In the genomic region with DNA sequence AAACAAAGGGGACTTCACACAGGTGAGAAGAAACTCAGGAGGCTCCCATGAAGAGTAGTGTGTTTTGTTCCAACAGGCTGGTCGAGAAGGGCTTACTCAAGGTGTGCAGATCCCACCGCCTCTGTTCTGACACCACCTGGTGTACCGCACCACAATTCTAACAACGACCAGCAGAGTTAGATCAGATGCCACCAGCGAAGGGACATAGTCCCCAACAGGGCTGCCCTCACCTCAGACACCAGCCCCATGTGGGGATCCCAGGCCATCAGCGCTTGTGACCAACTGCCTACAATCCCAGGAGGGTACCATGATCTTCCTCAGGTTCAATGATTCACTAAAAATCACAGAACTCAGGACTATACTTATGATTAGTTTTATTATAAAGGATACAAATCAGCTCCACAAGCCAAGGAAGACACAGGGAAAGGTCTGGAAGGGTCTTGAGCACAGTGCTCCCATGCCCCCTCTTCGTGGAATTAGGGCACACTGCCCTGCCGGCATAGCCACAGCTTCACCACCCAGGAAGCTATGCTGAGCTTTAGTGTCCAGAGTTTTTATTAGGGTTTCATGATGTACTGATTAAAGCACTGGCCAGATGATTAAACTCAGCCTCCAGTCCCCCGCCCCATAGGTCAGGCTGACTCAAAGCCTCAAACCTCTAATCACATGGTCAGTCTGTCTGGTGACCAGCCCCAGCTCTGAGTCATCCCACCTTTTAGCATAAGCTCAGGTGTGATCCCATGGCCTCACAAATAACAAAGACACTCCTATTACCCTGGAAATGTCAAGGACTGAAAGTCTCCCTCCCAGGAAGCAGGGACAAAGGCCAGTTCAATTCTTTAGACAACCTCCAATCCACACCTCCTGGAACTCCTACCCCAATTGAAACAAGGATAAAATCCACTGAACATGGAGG, we compare ENCODE assay signal across 21 cellular contexts. TPM values are rescaled to one million over a fixed set of nuclear protein-coding genes. Genes with fewer than 3 reads are reported as not detected.
DNase-seq lines count a peak whose midpoint lies in the region; ATAC-seq, FAIRE-seq and TF ChIP-seq lines count a peak whose summit lies in the region.
"Had no signal": no experiment of that assay in that cellular context is flagged by ENCODE, and none has a peak within 500 bp of the region (broad histone marks: within the 10 kb centered on the region; RNA-seq: fewer than 3 reads in every experiment).

No MANE protein-coding gene starts in this region.

- H3K79me2 ChIP-seq in GM12878 (ENCODE audit: control insufficient read depth, insufficient read depth, low read length) = no peaks in the 10 kb centered on the region

- H4K91ac ChIP-seq in IMR-90 (ENCODE audit: insufficient read depth, low read depth, low read length) = no peak overlapping the region

- no peak for TF ChIP-seq EP300 in GM12878 (IDR thresholded peaks at IDR 0.05; ENCODE audit: borderline replicate concordance in 1 of 2, control insufficient read depth in 1 of 2, low read depth in 2 of 2, low read length in 2 of 2)

- H3K36me3 Mint-ChIP-seq in activated CD4-positive, alpha-beta memory T cell treated with anti-CD3 and anti-CD28 coated beads for 36 hours = peaks cover 58% of the 10 kb centered on the region

- no peak for TF ChIP-seq CTCF in IMR-90 (conservative IDR thresholded peaks at IDR 0.05; ENCODE audit: low read depth, low read length)
- TF ChIP-seq CTCF in GM12878 (IDR thresholded peaks at IDR 0.05 in 2 of 3, conservative IDR thresholded peaks at IDR 0.05 in 1 of 3; ENCODE audit: control insufficient read depth in 2 of 3, extremely low read depth in 1 of 3, insufficient read depth in 1 of 3, low read depth in 3 of 3, low read length in 3 of 3) = no peak
- no peak for TF ChIP-seq CTCF in gastrocnemius medialis (IDR thresholded peaks at IDR 0.05 in 4 of 5, conservative IDR thresholded peaks at IDR 0.05 in 1 of 5)

- H2AFZ ChIP-seq in IMR-90 (replicated peaks; ENCODE audit: low read length, poor library complexity) (no peak overlapping the region), GM12878 (ENCODE audit: control insufficient read depth, low read depth, low read length) (no peak overlapping the region)

- no peak overlapping the region for H3K4me3 Mint-ChIP-seq in activated CD4-positive, alpha-beta memory T cell treated with anti-CD3 and anti-CD28 coated beads for 36 hours
- H3K4me3 Mint-ChIP-seq: activated naive CD8-positive, alpha-beta T cell treated with anti-CD3 and anti-CD28 coated beads, Interleukin-2, amount 50 U/mL, for 24 hours; activated T-cell treated with anti-CD3 and anti-CD28 coated beads, Interleukin-2, amount 50 U/mL, for 24 hours; effector memory CD8-positive, alpha-beta T cell; type B pancreatic cell had no signal

- H2BK120ac ChIP-seq in IMR-90 (ENCODE audit: low read depth, low read length) = no peak overlapping the region

- no peaks in the 10 kb centered on the region for H3K4me1 Mint-ChIP-seq in activated CD4-positive, alpha-beta memory T cell treated with anti-CD3 and anti-CD28 coated beads for 36 hours (ENCODE audit: low read depth)

- peaks cover 3% of the 10 kb centered on the region for H3K9me1 ChIP-seq in IMR-90 (ENCODE audit: insufficient read depth, low read length)

- H3K4ac ChIP-seq in IMR-90 (ENCODE audit: low read depth, low read length) = no peak overlapping the region

- ATAC-seq in IMR-90 (ENCODE audit: low read depth) = no peak
- ATAC-seq in GM12878 = peak; percentile 11; the same call in 2 of the 3 replicates
- ATAC-seq in GM21423 (IDR thresholded peaks at IDR 0.05; ENCODE audit: unreplicated experiment) = no peak
- no peak for ATAC-seq in gastrocnemius medialis
- ATAC-seq: activated naive CD8-positive, alpha-beta T cell treated with anti-CD3 and anti-CD28 coated beads, Interleukin-2, amount 50 U/mL, for 24 hours; effector memory CD8-positive, alpha-beta T cell; left ventricle myocardium superior had no signal

- H2AK5ac ChIP-seq in IMR-90 (ENCODE audit: low read depth, low read length) = no peak overlapping the region

- no peak overlapping the region for H2AK9ac ChIP-seq in IMR-90 (replicated peaks; ENCODE audit: low read depth, low read length, poor library complexity)

- SMC1A ChIA-PET in GM12878 (lab: Charles Lee; ENCODE audit: uncharacterized antibody, unreplicated experiment) = no interaction called here

- H3K36me3 ChIP-seq in IMR-90 (ENCODE audit: control insufficient read depth, insufficient read depth, low read length) (peaks cover 36% of the 10 kb centered on the region), GM12878 (ENCODE audit: control insufficient read depth in 2 of 2, insufficient read depth in 2 of 2, low read length in 1 of 2) (peaks cover 27 to 38% of the 10 kb centered on the region in 2 experiments), gastrocnemius medialis (peaks cover 0 to 53% of the 10 kb centered on the region in 2 donors)

- no peak overlapping the region for H2BK15ac ChIP-seq in IMR-90 (ENCODE audit: low read depth, low read length)

- no peaks in the 10 kb centered on the region for H3K27me3 Mint-ChIP-seq in activated CD4-positive, alpha-beta memory T cell treated with anti-CD3 and anti-CD28 coated beads for 36 hours
- H3K27me3 Mint-ChIP-seq: activated naive CD8-positive, alpha-beta T cell treated with anti-CD3 and anti-CD28 coated beads, Interleukin-2, amount 50 U/mL, for 24 hours; activated T-cell treated with anti-CD3 and anti-CD28 coated beads, Interleukin-2, amount 50 U/mL, for 24 hours; effector memory CD8-positive, alpha-beta T cell; naive B cell; progenitor cell of endocrine pancreas; type B pancreatic cell had no signal

- no peak overlapping the region for H3K4me2 ChIP-seq in IMR-90 (ENCODE audit: low read depth, low read length)
- no peak overlapping the region for H3K4me2 ChIP-seq in GM12878 (ENCODE audit: control insufficient read depth, insufficient read depth)
- H3K4me2 ChIP-seq: BLaER1 treated with 17β-estradiol and CSF1 and Interleukin-3, amounts not matched to agents 10 nM and 100 nM had no signal

- no peak for FAIRE-seq in GM12892 (lab: Jason Lieb, UNC)
- no peak for FAIRE-seq in GM12878 (lab: Jason Lieb, UNC)

- DNase-seq in GM12892 (ENCODE audit: insufficient read length) (no peak), IMR-90 (peak; percentile 12), GM12878 (ENCODE audit: low read depth, low spot score) (no peak), mucosa of gallbladder (ENCODE audit: low spot score) (peak; percentile 69), iPS-NIHi7 (ENCODE audit: extremely low spot score) (no peak), gastrocnemius medialis (no peak)
- DNase-seq in activated CD4-positive, alpha-beta memory T cell treated with anti-CD3 and anti-CD28 coated beads for 36 hours = no peak
- DNase-seq: activated CD4-positive, alpha-beta T cell treated with anti-CD3 and anti-CD28 coated beads for 4 hours; activated naive CD8-positive, alpha-beta T cell treated with anti-CD3 and anti-CD28 coated beads, Interleukin-2, amount 50 U/mL, for 24 hours; activated T-cell treated with anti-CD3 and anti-CD28 coated beads, Interleukin-2, amount 50 U/mL, for 24 hours; caudate nucleus; effector memory CD8-positive, alpha-beta T cell; left ventricle myocardium superior; naive B cell; NCI-H446 treated with DMSO at 0.1 percent for 48 hours; spleen had no signal

- RAD21 ChIA-PET in GM12878 (lab: Charles Lee; ENCODE audit: unreplicated experiment) = no interaction called here

- TSS peak; percentile 36 for BruUV-seq in IMR-90 (replicated peaks; lab: Mats Ljungman, UMichigan)
- BruUV-seq in GM12878 (replicated peaks; lab: Mats Ljungman, UMichigan) = TSS peak; percentile 43

- 100% methylated on average over 1 of the region's 9 CpGs; no CpG with 5 or more reads in 1 of the 2 experiments for WGBS in IMR-90 (ENCODE audit: extremely low coverage in 2 of 2, insufficient read length in 1 of 2), 2 experiments
- 98% methylated on average over 9 of the region's 9 CpGs for WGBS in GM12878 (ENCODE audit: insufficient coverage, insufficient replicate concordance, low lambda C conversion rate, missing lambda C conversion rate)

- 0 out of 4 replicates have a peak, but pooled peaks cover 0 to 5% of the 10 kb centered on the region in 2 experiments for H3K79me1 ChIP-seq in IMR-90 (ENCODE audit: low read depth in 1 of 2, low read length in 2 of 2)

- H3K4me1 ChIP-seq in IMR-90 (ENCODE audit: control insufficient read depth, insufficient read depth, low read length) (no peaks in the 10 kb centered on the region), GM12878 (ENCODE audit: control insufficient read depth, insufficient read depth, low read length) (peaks cover 6% of the 10 kb centered on the region), gastrocnemius medialis (no peaks in the 10 kb centered on the region)
- H3K4me1 ChIP-seq: SJSA1 had no signal

- H3K27ac ChIP-seq in IMR-90 (ENCODE audit: insufficient read depth, low read length) (no peak overlapping the region), GM12878 (ENCODE audit: control insufficient read depth, insufficient read depth) (no peak overlapping the region; the same call in 1 of the 2 replicates), gastrocnemius medialis (no peak overlapping the region)
- H3K27ac ChIP-seq: BLaER1 treated with 17β-estradiol and CSF1 and Interleukin-3, amounts not matched to agents 10 nM and 100 nM; SJSA1 had no signal

- H2BK5ac ChIP-seq in IMR-90 (ENCODE audit: low read depth, low read length, poor library complexity, severe bottlenecking) = no peak overlapping the region

- H4K20me1 ChIP-seq in IMR-90 (ENCODE audit: insufficient read depth, low read length) (no peaks in the 10 kb centered on the region), GM12878 (ENCODE audit: control insufficient read depth, insufficient read depth) (no peaks in the 10 kb centered on the region)

- intact Hi-C loops in IMR-90 (cut with micrococcal nuclease) = no loop called here
- intact Hi-C loops in GM12878 (cut with micrococcal nuclease; ENCODE audit: unreplicated experiment) = no loop called here
- intact Hi-C loops in activated CD4-positive, alpha-beta memory T cell treated with anti-CD3 and anti-CD28 coated beads for 36 hours (cut with micrococcal nuclease) = no loop called here
- intact Hi-C loops in gastrocnemius medialis (cut with DNase I; ENCODE audit: low total_unique reads) = loop anchor here (5.0 kb wide), 1 partner anchor 36 kb away; no protein-coding TSS in a partner anchor

- POLR2A ChIA-PET in IMR-90 (lab: Charles Lee; ENCODE audit: unreplicated experiment) (no interaction called here), GM12878 (lab: Charles Lee) (no interaction called here)
- POLR2A ChIA-PET in activated CD4-positive, alpha-beta memory T cell treated with anti-CD3 and anti-CD28 coated beads for 36 hours (lab: Charles Lee) = interaction anchor here (0.6 kb wide), 1 partner anchor 9 kb away, joined by 4 read pairs; no protein-coding TSS in a partner anchor

- no peak overlapping the region for H2BK20ac ChIP-seq in IMR-90 (ENCODE audit: low read depth, low read length)

- no peak overlapping the region for H3K56ac ChIP-seq in IMR-90 (ENCODE audit: extremely low read depth, insufficient read depth, low read length)

- H3K9me3 Mint-ChIP-seq in activated CD4-positive, alpha-beta memory T cell treated with anti-CD3 and anti-CD28 coated beads for 36 hours = peaks cover 17% of the 10 kb centered on the region
- H3K9me3 Mint-ChIP-seq: effector memory CD8-positive, alpha-beta T cell had no signal

- H3K14ac ChIP-seq in IMR-90 (replicated peaks; ENCODE audit: low read depth, low read length) = no peak overlapping the region

- TF ChIP-seq POLR2A in GM12892 (IDR thresholded peaks at IDR 0.05; ENCODE audit: low read depth, low read length) = peak; percentile 18; the same call in 1 of the 2 replicates
- no peak for TF ChIP-seq POLR2A in IMR-90 (IDR thresholded peaks at IDR 0.05; ENCODE audit: low read depth, low read length)
- peak; percentile 60 for TF ChIP-seq POLR2A in GM12878 (IDR thresholded peaks at IDR 0.05; ENCODE audit: low read depth, low read length)
- no peak for TF ChIP-seq POLR2A in gastrocnemius medialis (IDR thresholded peaks at IDR 0.05)

- H3K27me3 ChIP-seq in IMR-90 (ENCODE audit: control insufficient read depth, insufficient read depth, low read length) (no peaks in the 10 kb centered on the region), GM12878 (replicated peaks in 1 of 2; ENCODE audit: control insufficient read depth in 2 of 2, insufficient read depth in 2 of 2, low read length in 1 of 2) (no peaks in the 10 kb centered on the region), gastrocnemius medialis (no peaks in the 10 kb centered on the region)
- H3K27me3 ChIP-seq: BLaER1 treated with 17β-estradiol and CSF1 and Interleukin-3, amounts not matched to agents 10 nM and 100 nM; SJSA1; spleen had no signal

- H3K23ac ChIP-seq in IMR-90 (ENCODE audit: low read depth, low read length) = no peak overlapping the region

- no peak overlapping the region for H3K9ac ChIP-seq in IMR-90 (ENCODE audit: low read depth, low read length)
- no peak overlapping the region for H3K9ac ChIP-seq in GM12878 (ENCODE audit: control insufficient read depth, insufficient read depth, low read length)
- H3K9ac ChIP-seq: BLaER1 treated with 17β-estradiol and CSF1 and Interleukin-3, amounts not matched to agents 10 nM and 100 nM had no signal

- dilution Hi-C loops in IMR-90 (cut with HindIII; ENCODE audit: low sequenced_read_pairs, unreplicated experiment) = no loop called here

- H3K4me3 ChIP-seq in IMR-90 (ENCODE audit: insufficient read depth, low read depth, low read length) (no peak overlapping the region), GM12878 (no peak overlapping the region), gastrocnemius medialis (no peak overlapping the region)
- H3K4me3 ChIP-seq: SJSA1, spleen had no signal

- TF ChIP-seq RAD21 in IMR-90 (IDR thresholded peaks at IDR 0.05; ENCODE audit: low read length) (no peak), GM12878 (IDR thresholded peaks at IDR 0.05; ENCODE audit: insufficient read depth, low read depth, low read length) (no peak)

- H4K8ac ChIP-seq in IMR-90 (ENCODE audit: low read depth in 2 of 2, low read length in 2 of 2) = no peak overlapping the region

- H3K9me3 ChIP-seq in IMR-90 (ENCODE audit: control insufficient read depth, insufficient read depth, low read length) = peaks cover 3% of the 10 kb centered on the region; the same call in 1 of the 2 replicates
- H3K9me3 ChIP-seq in GM12878 (replicated peaks; ENCODE audit: control insufficient read depth, insufficient read depth, low read length) = peaks cover 22% of the 10 kb centered on the region; the same call in 2 of the 3 replicates
- H3K9me3 ChIP-seq in gastrocnemius medialis = no peaks in the 10 kb centered on the region

- H4K5ac ChIP-seq in IMR-90 (ENCODE audit: low read depth, low read length) = no peak overlapping the region

- in situ Hi-C loops in IMR-90 (cut with MboI; ENCODE audit: low sequenced_read_pairs) = no loop called here
- in situ Hi-C loops in GM12878 (cut with MboI) = no loop called here
- in situ Hi-C loops in gastrocnemius medialis (cut with MboI; ENCODE audit: low sequenced_read_pairs in 4 of 4) = no loop called here

- H3K18ac ChIP-seq in IMR-90 (ENCODE audit: low read depth, low read length) = no peak overlapping the region

- CTCF ChIA-PET in IMR-90 (lab: Yijun Ruan, JAX) = interaction anchor here (0.6 kb wide), 1 partner anchor 9 kb away, joined by 6 read pairs; no protein-coding TSS in a partner anchor
- CTCF ChIA-PET in GM12878 (lab: Yijun Ruan, JAX) = interaction anchor here (1.0 to 1.2 kb wide), 2 partner anchors 52 to 68 kb away, joined by 3 to 4 read pairs; no protein-coding TSS in a partner anchor
- CTCF ChIA-PET in activated CD4-positive, alpha-beta memory T cell treated with anti-CD3 and anti-CD28 coated beads for 36 hours (lab: Charles Lee) = interaction anchor here (1.2 kb wide), 1 partner anchor 13 kb away, joined by 3 read pairs; no protein-coding TSS in a partner anchor

- no peak overlapping the region for H3K27ac Mint-ChIP-seq in activated CD4-positive, alpha-beta memory T cell treated with anti-CD3 and anti-CD28 coated beads for 36 hours
- H3K27ac Mint-ChIP-seq: activated naive CD8-positive, alpha-beta T cell treated with anti-CD3 and anti-CD28 coated beads, Interleukin-2, amount 50 U/mL, for 24 hours; activated T-cell treated with anti-CD3 and anti-CD28 coated beads, Interleukin-2, amount 50 U/mL, for 24 hours; effector memory CD8-positive, alpha-beta T cell; progenitor cell of endocrine pancreas; type B pancreatic cell had no signal

RNA-seq across cellular contexts. Expression of a gene that starts 26.0 kb away (rescaled TPM):
- polyA plus RNA-seq in GM12892 (2012; ENCODE audit: missing spikeins) = 44.3 TPM
- total RNA-seq in IMR-90 (2012; rRNA removed) (25.5 and 28.9 TPM in 2 replicates), GM12878 (2014; rRNA removed) (47.3 and 57.2 TPM in 2 replicates), GM12878 (2014; rRNA removed; fragmentation: Illumina TruSeq; extraction: Trizol) (45.1 and 45.5 TPM in 2 replicates), GM12878 (2021) (93.6 and 96.1 TPM in 2 replicates), mucosa of gallbladder (94.4 TPM), gastrocnemius medialis (10 to 100 TPM in 3 of 4 donors, 1 to 10 TPM in 1; 8.5 to 18.2 (median 15.1) TPM)
- polyA plus RNA-seq in IMR-90 (2012; rRNA removed) (27.5 and 29.9 TPM in 2 replicates), GM12878 (2011; rRNA removed) (123 and 138 TPM in 2 replicates), GM12878 (2014; fragmentation: Illumina TruSeq; extraction: Trizol) (93.2 and 95.5 TPM in 2 replicates), GM12878 (2014; fragmentation: Nextera tagmentation; extraction: Ambion mirVana) (10 to 100 TPM; 10.5 to 15.9 TPM), GM12878 (2014; rRNA removed) (58.6 and 59.7 TPM in 2 replicates), GM12878 (2016; fragmentation: Nextera tagmentation; extraction: Ambion mirVana) (10 to 100 TPM; 32.7 to 40.7 TPM)
- polyA plus RNA-seq in IMR-90 (2012; cell fraction: cytosol; rRNA removed) = 8.4 and 14.0 TPM in 2 replicates
- 57.2 and 84.7 TPM in 2 replicates for polyA plus RNA-seq in IMR-90 (2012; cell fraction: nucleus; rRNA removed; ENCODE audit: low replicate concordance)
- 362 and 384 TPM in 2 replicates for total RNA-seq in GM12878 (2013; cell fraction: nucleolus; rRNA removed)
- polyA plus RNA-seq in GM12878 (2011; ENCODE audit: low read depth) = 42.0 TPM
- 72.4 and 86.7 TPM in 2 replicates for polyA plus RNA-seq in GM12878 (2011; cell fraction: cytosol; rRNA removed)
- polyA plus RNA-seq in GM12878 (2011; cell fraction: nucleus; rRNA removed) = 276 and 335 TPM in 2 replicates
- polyA plus RNA-seq in GM12878 (2012) = 61.2 and 68.8 TPM in 2 replicates
- polyA minus RNA-seq in GM12878 (2011; rRNA and poly(A)+ RNA removed) = 75.3 and 98.7 TPM in 2 replicates
- 54.1 and 75.7 TPM in 2 replicates for polyA minus RNA-seq in GM12878 (2011; cell fraction: cytosol; rRNA and poly(A)+ RNA removed)
- 91.8 and 128 TPM in 2 replicates for polyA minus RNA-seq in GM12878 (2011; cell fraction: nucleus; rRNA and poly(A)+ RNA removed)
- 100 to 1,000 TPM; 106 to 126 TPM for total RNA-seq in activated CD4-positive, alpha-beta memory T cell treated with anti-CD3 and anti-CD28 coated beads for 36 hours

RNA-seq across cellular contexts. Expression of a gene that starts 53.9 kb away (rescaled TPM):
- 5.4 TPM for polyA plus RNA-seq in GM12892 (2012; ENCODE audit: missing spikeins)
- total RNA-seq in IMR-90 (2012; rRNA removed) (4.7 and 5.0 TPM in 2 replicates), GM12878 (2014; rRNA removed) (10.6 and 14.5 TPM in 2 replicates), GM12878 (2014; rRNA removed; fragmentation: Illumina TruSeq; extraction: Trizol) (12.7 and 14.9 TPM in 2 replicates), GM12878 (2021) (14.9 and 18.0 TPM in 2 replicates), mucosa of gallbladder (23.0 TPM), gastrocnemius medialis (1 to 10 TPM in 3 of 4 donors, under 1 TPM in 1; 0.53 to 3.0 (median 1.6) TPM)
- polyA plus RNA-seq in IMR-90 (2012; rRNA removed) (2.4 and 3.9 TPM in 2 replicates), GM12878 (2011; rRNA removed) (11.7 and 18.4 TPM in 2 replicates), GM12878 (2014; fragmentation: Illumina TruSeq; extraction: Trizol) (15.5 and 15.9 TPM in 2 replicates), GM12878 (2014; fragmentation: Nextera tagmentation; extraction: Ambion mirVana) (1 to 10 TPM; 2.8 to 4.1 TPM), GM12878 (2014; rRNA removed) (7.0 and 8.5 TPM in 2 replicates), GM12878 (2016; fragmentation: Nextera tagmentation; extraction: Ambion mirVana) (10 to 100 TPM; 11.6 to 12.6 TPM)
- 1.0 and 1.4 TPM in 2 replicates for polyA plus RNA-seq in IMR-90 (2012; cell fraction: cytosol; rRNA removed)
- polyA plus RNA-seq in IMR-90 (2012; cell fraction: nucleus; rRNA removed; ENCODE audit: low replicate concordance) = 17.7 and 19.8 TPM in 2 replicates
- total RNA-seq in GM12878 (2013; cell fraction: nucleolus; rRNA removed) = 66.0 and 74.0 TPM in 2 replicates
- 3.3 TPM for polyA plus RNA-seq in GM12878 (2011; ENCODE audit: low read depth)
- 4.0 and 6.8 TPM in 2 replicates for polyA plus RNA-seq in GM12878 (2011; cell fraction: cytosol; rRNA removed)
- 29.0 and 40.0 TPM in 2 replicates for polyA plus RNA-seq in GM12878 (2011; cell fraction: nucleus; rRNA removed)
- polyA plus RNA-seq in GM12878 (2012) = 5.3 and 6.1 TPM in 2 replicates
- polyA minus RNA-seq in GM12878 (2011; rRNA and poly(A)+ RNA removed) = 9.3 and 11.3 TPM in 2 replicates
- 2.9 and 3.7 TPM in 2 replicates for polyA minus RNA-seq in GM12878 (2011; cell fraction: cytosol; rRNA and poly(A)+ RNA removed)
- polyA minus RNA-seq in GM12878 (2011; cell fraction: nucleus; rRNA and poly(A)+ RNA removed) = 20.1 and 27.9 TPM in 2 replicates
- 10 to 100 TPM; 23.3 to 25.6 TPM for total RNA-seq in activated CD4-positive, alpha-beta memory T cell treated with anti-CD3 and anti-CD28 coated beads for 36 hours

RNA-seq across cellular contexts. Expression of a gene that starts 54.1 kb away (rescaled TPM):
- 1.6 TPM for polyA plus RNA-seq in GM12892 (2012; ENCODE audit: missing spikeins)
- total RNA-seq in IMR-90 (2012; rRNA removed) (0.18 and 0.56 TPM in 2 replicates), GM12878 (2014; rRNA removed) (1.0 and 1.8 TPM in 2 replicates), GM12878 (2014; rRNA removed; fragmentation: Illumina TruSeq; extraction: Trizol) (0.94 and 0.97 TPM in 2 replicates), GM12878 (2021) (2.6 and 3.3 TPM in 2 replicates), mucosa of gallbladder (5.1 TPM), gastrocnemius medialis (under 1 TPM in 1 of 4 donors, not detected in 3; 0.16 TPM)
- polyA plus RNA-seq in IMR-90 (2012; rRNA removed) (1.1 TPM in 2 replicates), GM12878 (2011; rRNA removed) (0.42 and 0.61 TPM in 2 replicates), GM12878 (2014; fragmentation: Illumina TruSeq; extraction: Trizol) (0.34 and 0.86 TPM in 2 replicates), GM12878 (2014; fragmentation: Nextera tagmentation; extraction: Ambion mirVana) (under 1 TPM; 0.24 to 0.79 TPM), GM12878 (2014; rRNA removed) (1.4 and 1.9 TPM in 2 replicates), GM12878 (2016; fragmentation: Nextera tagmentation; extraction: Ambion mirVana) (1 to 10 TPM in 1 of 2 experiments, under 1 TPM in 1; 0.84 to 2.1 TPM)
- polyA plus RNA-seq in IMR-90 (2012; cell fraction: cytosol; rRNA removed) = 0.34 and 0.87 TPM in 2 replicates
- polyA plus RNA-seq in IMR-90 (2012; cell fraction: nucleus; rRNA removed; ENCODE audit: low replicate concordance) = 1.5 and 2.4 TPM in 2 replicates
- 1.7 and 2.0 TPM in 2 replicates for total RNA-seq in GM12878 (2013; cell fraction: nucleolus; rRNA removed)
- 0.24 TPM for polyA plus RNA-seq in GM12878 (2011; ENCODE audit: low read depth)
- polyA plus RNA-seq in GM12878 (2011; cell fraction: cytosol; rRNA removed) = 0.43 and 0.82 TPM in 2 replicates
- polyA plus RNA-seq in GM12878 (2011; cell fraction: nucleus; rRNA removed) = 1.2 and 1.4 TPM in 2 replicates
- polyA plus RNA-seq in GM12878 (2012) = 1.0 and 1.1 TPM in 2 replicates
- 0.66 and 0.67 TPM in 2 replicates for polyA minus RNA-seq in GM12878 (2011; rRNA and poly(A)+ RNA removed)
- polyA minus RNA-seq in GM12878 (2011; cell fraction: cytosol; rRNA and poly(A)+ RNA removed) = not detected in 2 replicates
- 0.36 and 0.67 TPM in 2 replicates for polyA minus RNA-seq in GM12878 (2011; cell fraction: nucleus; rRNA and poly(A)+ RNA removed)
- 1 to 10 TPM; 3.6 to 3.9 TPM for total RNA-seq in activated CD4-positive, alpha-beta memory T cell treated with anti-CD3 and anti-CD28 coated beads for 36 hours

Comparison
In these comparisons a context has a peak if more than half of its experiments do, and no peak if none do; other contexts are left out.
1. DNase-seq: peak in IMR-90 (single experiment) and mucosa of gallbladder (single experiment); none in GM12892 (single experiment), GM12878 (single experiment), iPS-NIHi7 (single experiment), activated CD4-positive, alpha-beta memory T cell treated with anti-CD3 and anti-CD28 coated beads for 36 hours (single experiment) and gastrocnemius medialis (0 of 2).
2. POLR2A ChIP-seq: peak in GM12892 (single experiment) and GM12878 (single experiment); none in IMR-90 (single experiment) and gastrocnemius medialis (0 of 2).